Comparison of ENCODE assay signal across 23 cellular contexts in the genomic region with DNA sequence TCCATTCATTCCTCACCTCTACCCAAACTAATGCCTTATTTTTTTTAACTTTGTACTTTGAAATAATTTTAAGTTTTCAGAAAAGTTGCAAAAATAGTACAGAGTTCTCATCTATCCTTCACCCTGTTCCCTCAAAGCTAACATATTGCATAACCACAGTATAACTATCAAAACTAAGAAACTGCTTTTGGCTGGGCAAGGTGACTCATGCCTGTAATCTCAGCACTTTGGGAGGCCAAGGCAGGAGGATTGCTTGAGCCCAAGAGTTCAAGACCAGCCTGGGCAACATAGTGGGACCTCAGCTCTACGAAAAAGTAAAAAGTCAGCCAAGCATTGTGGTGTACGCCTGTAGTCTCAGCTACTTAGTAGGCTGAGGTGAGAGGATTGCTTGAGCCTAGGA.
"Had no signal": no experiment of that assay in that cellular context is flagged by ENCODE, and none has a peak within 500 bp of the region (broad histone marks: within the 10 kb centered on the region; RNA-seq: fewer than 3 reads in every experiment).

No MANE protein-coding gene starts in this region.

- ATAC-seq: activated CD4-positive, CD25-positive, alpha-beta regulatory T cell treated with anti-CD3 and anti-CD28 coated beads, Interleukin-2, amount 50 U/mL, for 24 hours; activated CD8-positive, alpha-beta T cell treated with anti-CD3 and anti-CD28 coated beads for 36 hours; activated naive CD4-positive, alpha-beta T cell treated with anti-CD3 and anti-CD28 coated beads, Interleukin-2, amount 50 U/mL, for 72 hours; activated naive CD8-positive, alpha-beta T cell treated with anti-CD3 and anti-CD28 coated beads, Interleukin-2, amount 50 U/mL, for 24 hours had no signal

- H3K27me3 Mint-ChIP-seq: activated CD8-positive, alpha-beta T cell treated with anti-CD3 and anti-CD28 coated beads for 36 hours; activated naive CD8-positive, alpha-beta T cell treated with anti-CD3 and anti-CD28 coated beads, Interleukin-2, amount 50 U/mL, for 24 hours had no signal

- DNase-seq: activated CD4-positive, alpha-beta T cell treated with anti-CD3 and anti-CD28 coated beads for 4 hours; activated CD8-positive, alpha-beta memory T cell treated with anti-CD3 and anti-CD28 coated beads, Interleukin-2, amount 50 U/mL, for 4 hours; activated CD8-positive, alpha-beta T cell treated with anti-CD3 and anti-CD28 coated beads for 36 hours; activated effector memory CD4-positive, alpha-beta T cell treated with anti-CD3 and anti-CD28 coated beads, Interleukin-2, amount 50 U/mL, for 16 hours; activated naive CD4-positive, alpha-beta T cell treated with Interleukin-2 at 50 U/mL for 16 hours; activated naive CD8-positive, alpha-beta T cell treated with anti-CD3 and anti-CD28 coated beads, Interleukin-2, amount 50 U/mL, for 24 hours; amygdala; MM.1S; NCI-H1092; NCI-H2029; NCI-H2107; NCI-H2171 treated with DMSO at 0.1 percent for 48 hours; NCI-H345; NCI-H510A; NCI-H526 treated with DMSO at 0.1 percent for 48 hours; NCI-H82; Peyer's patch; SHP77 treated with DMSO at 0.1 percent for 48 hours had no signal

- H3K9me3 Mint-ChIP-seq: activated CD8-positive, alpha-beta T cell treated with anti-CD3 and anti-CD28 coated beads for 36 hours; activated naive CD4-positive, alpha-beta T cell treated with anti-CD3 and anti-CD28 coated beads, Interleukin-2, amount 50 U/mL, for 72 hours; activated naive CD8-positive, alpha-beta T cell treated with anti-CD3 and anti-CD28 coated beads, Interleukin-2, amount 50 U/mL, for 24 hours; activated T-helper 1 cell treated with anti-CD3 and anti-CD28 coated beads, Interleukin-12 subunit alpha, Interleukin-12 subunit beta, Interleukin-2, Interleukin-4 antibody, amounts not matched to agents 30 ng/mL and 10 ng/mL and 1 ng/mL, durations not matched to agents 14 hours and 24 hours and 36 hours; brain; T-helper 1 cell treated with Interleukin-12 subunit alpha and Interleukin-12 subunit beta and Interleukin-4 antibody, amounts not matched to agents 30 μg/mL and 1 μg/mL, for 36 hours had no signal

- H3K36me3 Mint-ChIP-seq: activated naive CD4-positive, alpha-beta T cell treated with anti-CD3 and anti-CD28 coated beads, Interleukin-2, amount 50 U/mL, for 72 hours; brain had no signal

- H3K4me1 ChIP-seq: Peyer's patch had no signal

- H3K27me3 ChIP-seq: Peyer's patch had no signal

- H3K27ac Mint-ChIP-seq: activated CD8-positive, alpha-beta T cell treated with anti-CD3 and anti-CD28 coated beads for 36 hours; activated naive CD8-positive, alpha-beta T cell treated with anti-CD3 and anti-CD28 coated beads, Interleukin-2, amount 50 U/mL, for 24 hours; activated T-helper 1 cell treated with anti-CD3 and anti-CD28 coated beads, Interleukin-12 subunit alpha, Interleukin-12 subunit beta, Interleukin-2, Interleukin-4 antibody, amounts not matched to agents 30 ng/mL and 10 ng/mL and 1 ng/mL, durations not matched to agents 14 hours and 24 hours and 36 hours; brain; T-helper 1 cell treated with Interleukin-12 subunit alpha and Interleukin-12 subunit beta and Interleukin-4 antibody, amounts not matched to agents 30 μg/mL and 1 μg/mL, for 36 hours had no signal

- H3K4me1 Mint-ChIP-seq: brain had no signal

- H3K4me3 ChIP-seq: Peyer's patch had no signal

- H3K27ac ChIP-seq: Peyer's patch had no signal

- H3K9me3 ChIP-seq: Peyer's patch had no signal

- H3K36me3 ChIP-seq: Peyer's patch had no signal

- H3K4me3 Mint-ChIP-seq: activated CD8-positive, alpha-beta T cell treated with anti-CD3 and anti-CD28 coated beads for 36 hours; activated naive CD8-positive, alpha-beta T cell treated with anti-CD3 and anti-CD28 coated beads, Interleukin-2, amount 50 U/mL, for 24 hours; activated T-helper 1 cell treated with anti-CD3 and anti-CD28 coated beads, Interleukin-12 subunit alpha, Interleukin-12 subunit beta, Interleukin-2, Interleukin-4 antibody, amounts not matched to agents 30 ng/mL and 10 ng/mL and 1 ng/mL, durations not matched to agents 14 hours and 24 hours and 36 hours; brain; T-helper 1 cell treated with Interleukin-12 subunit alpha and Interleukin-12 subunit beta and Interleukin-4 antibody, amounts not matched to agents 30 μg/mL and 1 μg/mL, for 36 hours had no signal
